16 cellular contexts compared by ENCODE assay signal in genomic region chr11:123438191-123438627, GRCh38. TPM values are rescaled to one million over a fixed set of nuclear protein-coding genes. Genes with fewer than 3 reads are reported as not detected.
DNase-seq lines count a peak whose midpoint lies in the region; ATAC-seq and TF ChIP-seq lines count a peak whose summit lies in the region.
"Had no signal": no experiment of that assay in that cellular context is flagged by ENCODE, and none has a peak within 500 bp of the region (broad histone marks: within the 10 kb centered on the region; RNA-seq: fewer than 3 reads in every experiment).

No MANE protein-coding gene starts in this region.

- H3K4me1 Mint-ChIP-seq in activated naive CD8-positive, alpha-beta T cell treated with anti-CD3 and anti-CD28 coated beads, Interleukin-2, amount 50 U/mL, for 24 hours = peaks cover 55% of the 10 kb centered on the region
- H3K4me1 Mint-ChIP-seq: neural crest cell had no signal

- H3K27ac ChIP-seq in psoas muscle = no peak overlapping the region
- H3K27ac ChIP-seq: left ventricle myocardium inferior, skin epidermis had no signal

- WGBS in psoas muscle, 3 donors = 67 to 77% (median 73%) methylated on average over 7 of the region's 7 CpGs

- DNase-seq in EL = peak; percentile 46
- peak; percentile 29 for DNase-seq in NCI-H69 (lab: John Stamatoyannopoulos, UW)
- DNase-seq in activated naive CD8-positive, alpha-beta T cell treated with anti-CD3 and anti-CD28 coated beads, Interleukin-2, amount 50 U/mL, for 24 hours = no peak
- DNase-seq in non-pigmented ciliary epithelial cell (ENCODE audit: low read depth) = peak; percentile 13
- no peak for DNase-seq in psoas muscle
- no peak for DNase-seq in T1000 (lab: John Stamatoyannopoulos, UW)
- DNase-seq in superior temporal gyrus (ENCODE audit: extremely low spot score) = no peak
- DNase-seq: activated gamma-delta T cell treated with Interleukin-2 at 50 U/mL for 16 hours, cerebellar nuclear complex, head of caudate nucleus, left ventricle myocardium inferior, NCI-H1436, NCI-H526 had no signal

- TF ChIP-seq CTCF in psoas muscle (IDR thresholded peaks at IDR 0.05) = no peak

- H3K9me3 Mint-ChIP-seq in activated naive CD8-positive, alpha-beta T cell treated with anti-CD3 and anti-CD28 coated beads, Interleukin-2, amount 50 U/mL, for 24 hours = no peaks in the 10 kb centered on the region

- H3K4me3 Mint-ChIP-seq in activated naive CD8-positive, alpha-beta T cell treated with anti-CD3 and anti-CD28 coated beads, Interleukin-2, amount 50 U/mL, for 24 hours = peak overlapping the region; percentile 39
- H3K4me3 Mint-ChIP-seq: neural crest cell had no signal

- no peaks in the 10 kb centered on the region for H3K27me3 Mint-ChIP-seq in activated naive CD8-positive, alpha-beta T cell treated with anti-CD3 and anti-CD28 coated beads, Interleukin-2, amount 50 U/mL, for 24 hours

- peaks cover 26% of the 10 kb centered on the region for H3K36me3 Mint-ChIP-seq in activated naive CD8-positive, alpha-beta T cell treated with anti-CD3 and anti-CD28 coated beads, Interleukin-2, amount 50 U/mL, for 24 hours (ENCODE audit: low read depth)

- no peaks in the 10 kb centered on the region for H3K36me3 ChIP-seq in psoas muscle (ENCODE audit: insufficient read depth in 1 of 2, low read depth in 1 of 2)
- H3K36me3 ChIP-seq: left ventricle myocardium inferior had no signal

- peak overlapping the region; percentile 70 for H3K27ac Mint-ChIP-seq in activated naive CD8-positive, alpha-beta T cell treated with anti-CD3 and anti-CD28 coated beads, Interleukin-2, amount 50 U/mL, for 24 hours

- H3K27me3 ChIP-seq in psoas muscle (ENCODE audit: insufficient read depth in 3 of 3, low read length in 2 of 3) = no peaks in the 10 kb centered on the region

- H3K4me1 ChIP-seq in psoas muscle = no peaks in the 10 kb centered on the region
- H3K4me1 ChIP-seq: left ventricle myocardium inferior had no signal

- no peak overlapping the region for H3K4me3 ChIP-seq in psoas muscle
- H3K4me3 ChIP-seq: left ventricle myocardium inferior, skin epidermis had no signal

- no peaks in the 10 kb centered on the region for H3K9me3 ChIP-seq in psoas muscle
- H3K9me3 ChIP-seq: left ventricle myocardium inferior had no signal

- intact Hi-C loops in psoas muscle (cut with DNase I) = no loop called here

- ATAC-seq in activated naive CD8-positive, alpha-beta T cell treated with anti-CD3 and anti-CD28 coated beads, Interleukin-2, amount 50 U/mL, for 24 hours = peak; percentile 29
- no peak for ATAC-seq in psoas muscle
- ATAC-seq in HG02678 (IDR thresholded peaks at IDR 0.05; ENCODE audit: unreplicated experiment) = no peak

RNA-seq across cellular contexts. Expression of gene GRAMD1B, which starts 8.1 kb away (rescaled TPM):
- total RNA-seq in psoas muscle = 10 to 100 TPM in 2 of 4 donors, 1 to 10 TPM in 1, under 1 TPM in 1; 0.67 to 24.0 (median 14.2) TPM
- 1 to 10 TPM in 1 of 3 donors, under 1 TPM in 2; 0.68 to 6.8 (median 0.74) TPM for polyA plus RNA-seq in psoas muscle

Comparison
In these comparisons a context has a peak if more than half of its experiments do, and no peak if none do; other contexts are left out.
1. DNase-seq: peak in EL (single experiment), NCI-H69 (single experiment) and non-pigmented ciliary epithelial cell (single experiment); none in activated naive CD8-positive, alpha-beta T cell treated with anti-CD3 and anti-CD28 coated beads, Interleukin-2, amount 50 U/mL, for 24 hours (single experiment), psoas muscle (0 of 2), T1000 (single experiment) and superior temporal gyrus (single experiment).